Comparison of ENCODE assay signal across 2 cellular contexts in the genomic region with DNA sequence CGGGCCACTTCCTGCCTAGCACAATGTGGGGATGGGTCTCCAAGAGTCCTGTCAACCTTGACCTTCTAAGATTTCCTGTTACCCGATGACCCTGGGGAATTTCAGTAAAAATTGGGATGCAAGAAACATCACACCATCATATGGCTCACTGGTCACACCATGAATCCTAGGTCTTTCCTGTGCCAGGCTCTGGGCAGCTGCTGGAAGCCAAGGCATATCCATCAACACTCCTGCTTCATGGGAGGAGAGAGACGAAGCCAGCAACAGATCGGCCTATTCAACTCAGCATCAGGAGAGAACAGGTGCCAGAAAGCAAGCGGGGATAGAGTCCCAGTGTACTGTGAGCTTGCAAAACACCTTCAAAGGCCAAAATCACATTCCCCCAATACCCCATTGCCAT.
TF ChIP-seq lines count a peak whose summit lies in the region.

No MANE protein-coding gene starts in this region.

TF ChIP-seq in SK-N-SH, 30 proteins besides CTCF, POLR2A, EP300 and RAD21 (continued from another document):
- TF ChIP-seq, protein P1, sequence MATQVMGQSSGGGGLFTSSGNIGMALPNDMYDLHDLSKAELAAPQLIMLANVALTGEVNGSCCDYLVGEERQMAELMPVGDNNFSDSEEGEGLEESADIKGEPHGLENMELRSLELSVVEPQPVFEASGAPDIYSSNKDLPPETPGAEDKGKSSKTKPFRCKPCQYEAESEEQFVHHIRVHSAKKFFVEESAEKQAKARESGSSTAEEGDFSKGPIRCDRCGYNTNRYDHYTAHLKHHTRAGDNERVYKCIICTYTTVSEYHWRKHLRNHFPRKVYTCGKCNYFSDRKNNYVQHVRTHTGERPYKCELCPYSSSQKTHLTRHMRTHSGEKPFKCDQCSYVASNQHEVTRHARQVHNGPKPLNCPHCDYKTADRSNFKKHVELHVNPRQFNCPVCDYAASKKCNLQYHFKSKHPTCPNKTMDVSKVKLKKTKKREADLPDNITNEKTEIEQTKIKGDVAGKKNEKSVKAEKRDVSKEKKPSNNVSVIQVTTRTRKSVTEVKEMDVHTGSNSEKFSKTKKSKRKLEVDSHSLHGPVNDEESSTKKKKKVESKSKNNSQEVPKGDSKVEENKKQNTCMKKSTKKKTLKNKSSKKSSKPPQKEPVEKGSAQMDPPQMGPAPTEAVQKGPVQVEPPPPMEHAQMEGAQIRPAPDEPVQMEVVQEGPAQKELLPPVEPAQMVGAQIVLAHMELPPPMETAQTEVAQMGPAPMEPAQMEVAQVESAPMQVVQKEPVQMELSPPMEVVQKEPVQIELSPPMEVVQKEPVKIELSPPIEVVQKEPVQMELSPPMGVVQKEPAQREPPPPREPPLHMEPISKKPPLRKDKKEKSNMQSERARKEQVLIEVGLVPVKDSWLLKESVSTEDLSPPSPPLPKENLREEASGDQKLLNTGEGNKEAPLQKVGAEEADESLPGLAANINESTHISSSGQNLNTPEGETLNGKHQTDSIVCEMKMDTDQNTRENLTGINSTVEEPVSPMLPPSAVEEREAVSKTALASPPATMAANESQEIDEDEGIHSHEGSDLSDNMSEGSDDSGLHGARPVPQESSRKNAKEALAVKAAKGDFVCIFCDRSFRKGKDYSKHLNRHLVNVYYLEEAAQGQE (IDR thresholded peaks at IDR 0.05; ENCODE audit: low read depth, low read length) = no peak
- TF ChIP-seq RXRA (IDR thresholded peaks at IDR 0.05; ENCODE audit: borderline replicate concordance, low read depth) = no peak
- TF ChIP-seq, protein P2, sequence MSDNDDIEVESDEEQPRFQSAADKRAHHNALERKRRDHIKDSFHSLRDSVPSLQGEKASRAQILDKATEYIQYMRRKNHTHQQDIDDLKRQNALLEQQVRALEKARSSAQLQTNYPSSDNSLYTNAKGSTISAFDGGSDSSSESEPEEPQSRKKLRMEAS (IDR thresholded peaks at IDR 0.05; ENCODE audit: low read depth) = no peak
- no peak for TF ChIP-seq TAF1 (IDR thresholded peaks at IDR 0.05; ENCODE audit: borderline replicate concordance, low read depth, low read length)
- no peak for TF ChIP-seq SIN3A (IDR thresholded peaks at IDR 0.05; ENCODE audit: borderline replicate concordance, low read depth, low read length)
- TF ChIP-seq GATA2 (CRISPR knock-in tag; IDR thresholded peaks at IDR 0.05) = no peak
- TF ChIP-seq, protein P3, sequence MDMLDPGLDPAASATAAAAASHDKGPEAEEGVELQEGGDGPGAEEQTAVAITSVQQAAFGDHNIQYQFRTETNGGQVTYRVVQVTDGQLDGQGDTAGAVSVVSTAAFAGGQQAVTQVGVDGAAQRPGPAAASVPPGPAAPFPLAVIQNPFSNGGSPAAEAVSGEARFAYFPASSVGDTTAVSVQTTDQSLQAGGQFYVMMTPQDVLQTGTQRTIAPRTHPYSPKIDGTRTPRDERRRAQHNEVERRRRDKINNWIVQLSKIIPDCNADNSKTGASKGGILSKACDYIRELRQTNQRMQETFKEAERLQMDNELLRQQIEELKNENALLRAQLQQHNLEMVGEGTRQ (IDR thresholded peaks at IDR 0.05; ENCODE audit: borderline replicate concordance, low read depth, low read length) = no peak
- no peak for TF ChIP-seq RFX5 (IDR thresholded peaks at IDR 0.05; ENCODE audit: low read length)
- TF ChIP-seq, protein P4, sequence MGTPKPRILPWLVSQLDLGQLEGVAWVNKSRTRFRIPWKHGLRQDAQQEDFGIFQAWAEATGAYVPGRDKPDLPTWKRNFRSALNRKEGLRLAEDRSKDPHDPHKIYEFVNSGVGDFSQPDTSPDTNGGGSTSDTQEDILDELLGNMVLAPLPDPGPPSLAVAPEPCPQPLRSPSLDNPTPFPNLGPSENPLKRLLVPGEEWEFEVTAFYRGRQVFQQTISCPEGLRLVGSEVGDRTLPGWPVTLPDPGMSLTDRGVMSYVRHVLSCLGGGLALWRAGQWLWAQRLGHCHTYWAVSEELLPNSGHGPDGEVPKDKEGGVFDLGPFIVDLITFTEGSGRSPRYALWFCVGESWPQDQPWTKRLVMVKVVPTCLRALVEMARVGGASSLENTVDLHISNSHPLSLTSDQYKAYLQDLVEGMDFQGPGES (IDR thresholded peaks at IDR 0.05; ENCODE audit: low read depth, low read length) = no peak
- TF ChIP-seq FOSL2 (IDR thresholded peaks at IDR 0.05; ENCODE audit: borderline replicate concordance, low read depth) = no peak
- TF ChIP-seq TCF12 (IDR thresholded peaks at IDR 0.05) = no peak
- no peak for TF ChIP-seq TEAD4 (IDR thresholded peaks at IDR 0.05; ENCODE audit: borderline replicate concordance, insufficient read depth)
- TF ChIP-seq, protein P5, sequence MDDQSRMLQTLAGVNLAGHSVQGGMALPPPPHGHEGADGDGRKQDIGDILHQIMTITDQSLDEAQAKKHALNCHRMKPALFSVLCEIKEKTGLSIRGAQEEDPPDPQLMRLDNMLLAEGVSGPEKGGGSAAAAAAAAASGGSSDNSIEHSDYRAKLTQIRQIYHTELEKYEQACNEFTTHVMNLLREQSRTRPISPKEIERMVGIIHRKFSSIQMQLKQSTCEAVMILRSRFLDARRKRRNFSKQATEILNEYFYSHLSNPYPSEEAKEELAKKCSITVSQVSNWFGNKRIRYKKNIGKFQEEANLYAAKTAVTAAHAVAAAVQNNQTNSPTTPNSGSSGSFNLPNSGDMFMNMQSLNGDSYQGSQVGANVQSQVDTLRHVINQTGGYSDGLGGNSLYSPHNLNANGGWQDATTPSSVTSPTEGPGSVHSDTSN (IDR thresholded peaks at IDR 0.05) = no peak
- TF ChIP-seq, protein P6, sequence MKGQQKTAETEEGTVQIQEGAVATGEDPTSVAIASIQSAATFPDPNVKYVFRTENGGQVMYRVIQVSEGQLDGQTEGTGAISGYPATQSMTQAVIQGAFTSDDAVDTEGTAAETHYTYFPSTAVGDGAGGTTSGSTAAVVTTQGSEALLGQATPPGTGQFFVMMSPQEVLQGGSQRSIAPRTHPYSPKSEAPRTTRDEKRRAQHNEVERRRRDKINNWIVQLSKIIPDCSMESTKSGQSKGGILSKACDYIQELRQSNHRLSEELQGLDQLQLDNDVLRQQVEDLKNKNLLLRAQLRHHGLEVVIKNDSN (IDR thresholded peaks at IDR 0.05; ENCODE audit: borderline replicate concordance, low read depth) = no peak
- TF ChIP-seq EZH2phosphoT487 (IDR thresholded peaks at IDR 0.05; ENCODE audit: borderline replicate concordance, low read depth) = no peak

TF ChIP-seq in SK-N-SH treated with all-trans-retinoic acid at 6 μM for 48 hours, 23 proteins besides CTCF, POLR2A, EP300 and RAD21 (continued from another document):
- TF ChIP-seq, protein P7, sequence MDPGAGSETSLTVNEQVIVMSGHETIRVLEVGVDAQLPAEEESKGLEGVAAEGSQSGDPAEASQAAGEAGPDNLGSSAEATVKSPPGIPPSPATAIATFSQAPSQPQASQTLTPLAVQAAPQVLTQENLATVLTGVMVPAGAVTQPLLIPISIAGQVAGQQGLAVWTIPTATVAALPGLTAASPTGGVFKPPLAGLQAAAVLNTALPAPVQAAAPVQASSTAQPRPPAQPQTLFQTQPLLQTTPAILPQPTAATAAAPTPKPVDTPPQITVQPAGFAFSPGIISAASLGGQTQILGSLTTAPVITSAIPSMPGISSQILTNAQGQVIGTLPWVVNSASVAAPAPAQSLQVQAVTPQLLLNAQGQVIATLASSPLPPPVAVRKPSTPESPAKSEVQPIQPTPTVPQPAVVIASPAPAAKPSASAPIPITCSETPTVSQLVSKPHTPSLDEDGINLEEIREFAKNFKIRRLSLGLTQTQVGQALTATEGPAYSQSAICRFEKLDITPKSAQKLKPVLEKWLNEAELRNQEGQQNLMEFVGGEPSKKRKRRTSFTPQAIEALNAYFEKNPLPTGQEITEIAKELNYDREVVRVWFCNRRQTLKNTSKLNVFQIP (CRISPR knock-in tag; IDR thresholded peaks at IDR 0.05; ENCODE audit: borderline replicate concordance, low read depth) = no peak
- TF ChIP-seq ZNF565 (CRISPR knock-in tag; conservative IDR thresholded peaks at IDR 0.05; ENCODE audit: low read depth) (no peak), TCF4 (CRISPR knock-in tag; IDR thresholded peaks at IDR 0.05; ENCODE audit: borderline replicate concordance) (no peak)
